Comparison of ENCODE assay signal across 10 cellular contexts in the genomic region with DNA sequence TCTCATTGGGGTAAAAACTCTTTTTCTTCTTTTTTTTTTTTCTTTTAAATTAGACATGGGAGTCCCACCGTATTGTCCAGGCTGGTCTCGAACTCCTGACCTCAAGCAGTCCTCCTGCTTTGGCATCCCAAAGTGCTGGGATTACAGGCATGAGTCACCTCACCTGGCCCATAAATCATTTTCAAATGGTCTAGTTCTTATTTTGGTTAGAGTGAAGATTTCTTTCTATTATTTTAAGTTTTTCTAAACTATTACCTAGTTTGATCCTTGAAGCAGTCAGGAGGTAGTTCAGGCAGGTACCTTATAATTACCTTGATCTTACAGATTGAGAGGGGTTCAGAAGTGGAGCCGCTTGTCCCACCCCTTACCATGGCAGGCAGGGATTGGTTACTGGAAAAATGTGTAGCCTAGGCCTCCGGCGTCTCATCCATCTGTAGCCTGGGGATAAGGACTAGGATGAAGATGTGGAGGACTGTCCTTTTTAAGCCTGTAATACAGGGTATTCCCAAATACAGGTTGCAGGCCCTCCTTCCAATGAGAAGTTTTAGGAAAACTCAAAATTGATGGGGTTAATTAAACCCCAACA. TPM values are rescaled to one million over a fixed set of nuclear protein-coding genes. Genes with fewer than 3 reads are reported as not detected.
A peak's percentile ranks its signal among the peaks of the same experiment; 100 is the strongest.
DNase-seq lines count a peak whose midpoint lies in the region; ATAC-seq, FAIRE-seq and TF ChIP-seq lines count a peak whose summit lies in the region.
"Had no signal": no experiment of that assay in that cellular context is flagged by ENCODE, and none has a peak within 500 bp of the region (broad histone marks: within the 10 kb centered on the region; RNA-seq: fewer than 3 reads in every experiment).

No MANE protein-coding gene starts in this region.

- H3K36me3 ChIP-seq in iPS-18a (ENCODE audit: control insufficient read depth, low read depth, low read length) (peaks cover 55% of the 10 kb centered on the region), stomach (peaks cover 4 to 43% (median 34%) of the 10 kb centered on the region in 4 donors), body of pancreas (replicated peaks in 1 of 2; ENCODE audit: insufficient read depth in 1 of 2, low read depth in 2 of 2) (no peaks in the 10 kb centered on the region)
- H3K36me3 ChIP-seq: adrenal gland had no signal

- peak overlapping the region; percentile 94 for H3K4me2 ChIP-seq in A549

- DNase-seq in A549 (ENCODE audit: low read depth in 1 of 2, low spot score in 1 of 2), result no peak
- DNase-seq in GM19239 (ENCODE audit: insufficient read length, low spot score), result no peak
- DNase-seq in GM13976 (ENCODE audit: low spot score), result no peak
- DNase-seq in stomach, result no peak
- no peak for DNase-seq in body of pancreas
- DNase-seq in NCI-H1092 treated with DMSO at 0.1 percent for 48 hours (lab: John Stamatoyannopoulos, UW), result no peak
- DNase-seq: DMS79 treated with DMSO at 0.1 percent for 48 hours had no signal

- H3K27ac ChIP-seq in A549 (peak overlapping the region; percentile 13 to 99; a peak in 4 of 6 replicates), iPS-18a (ENCODE audit: low read length) (no peak overlapping the region), stomach (no peak overlapping the region), body of pancreas (no peak overlapping the region)
- H3K27ac ChIP-seq: adrenal gland had no signal

- H3K4me1 ChIP-seq in A549 (peaks cover 75% of the 10 kb centered on the region), iPS-18a (ENCODE audit: control insufficient read depth, low read depth, low read length) (peaks cover 15% of the 10 kb centered on the region), stomach (peaks cover 33 to 64% (median 39%) of the 10 kb centered on the region in 4 donors), body of pancreas (peaks cover 30% of the 10 kb centered on the region)

- H3K27me3 ChIP-seq in iPS-18a (ENCODE audit: control insufficient read depth, insufficient read depth, low read length) (no peaks in the 10 kb centered on the region), stomach (no peaks in the 10 kb centered on the region), body of pancreas (no peaks in the 10 kb centered on the region)
- H3K27me3 ChIP-seq: adrenal gland had no signal

- POLR2A ChIA-PET in A549 (lab: Yijun Ruan, JAX), result no interaction called here

- no peak for TF ChIP-seq CTCF in A549 (IDR thresholded peaks at IDR 0.05)
- no peak for TF ChIP-seq CTCF in WI38 (IDR thresholded peaks at IDR 0.05; ENCODE audit: low read depth, low read length)
- TF ChIP-seq CTCF in GM13976 (IDR thresholded peaks at IDR 0.05; ENCODE audit: borderline replicate concordance, control extremely low read depth, extremely low read depth, insufficient read depth, missing control alignments), result no peak
- TF ChIP-seq CTCF in stomach (IDR thresholded peaks at IDR 0.05), result no peak
- no peak for TF ChIP-seq CTCF in body of pancreas (IDR thresholded peaks at IDR 0.05)

- TF ChIP-seq EP300 in A549 (IDR thresholded peaks at IDR 0.05), result no peak
- no peak for TF ChIP-seq EP300 in stomach (IDR thresholded peaks at IDR 0.05)

- FAIRE-seq in A549 (lab: Jason Lieb, UNC) (no peak), GM19239 (lab: Jason Lieb, UNC) (peak; percentile 8)

- H3K9me3 ChIP-seq in A549 (no peaks in the 10 kb centered on the region), iPS-18a (ENCODE audit: control insufficient read depth, low read depth, low read length) (no peaks in the 10 kb centered on the region), stomach (no peaks in the 10 kb centered on the region), body of pancreas (no peaks in the 10 kb centered on the region)
- H3K9me3 ChIP-seq: adrenal gland had no signal

- no peak for ATAC-seq in A549
- ATAC-seq in body of pancreas, result no peak

- WGBS in A549 (ENCODE audit: missing lambda C conversion rate), result 35% methylated on average over 5 of the region's 5 CpGs
- 76 to 93% (median 88%) methylated on average over 5 of the region's 5 CpGs for WGBS in stomach, 5 donors
- WGBS in body of pancreas, 2 donors, result 87 to 89% methylated on average over 5 of the region's 5 CpGs

- CTCF ChIA-PET in A549 (lab: Yijun Ruan, JAX), result interaction anchor here (1.7 kb wide), 1 partner anchor 10 kb away, joined by 6 read pairs; the partner anchor contains the start of gene SMIM29

- in situ Hi-C loops in GM13976 (cut with MboI; ENCODE audit: low sequenced_read_pairs, unreplicated experiment), result no loop called here

- intact Hi-C loops in stomach (cut with DNase I; ENCODE audit: low total_unique reads) (no loop called here), body of pancreas (cut with DNase I) (no loop called here)

- no peak for TF ChIP-seq RAD21 in A549 (conservative IDR thresholded peaks at IDR 0.05 in 1 of 2, IDR thresholded peaks at IDR 0.05 in 1 of 2)

- TF ChIP-seq POLR2A in A549 (IDR thresholded peaks at IDR 0.05; ENCODE audit: low read length) (no peak), stomach (IDR thresholded peaks at IDR 0.05) (no peak), body of pancreas (IDR thresholded peaks at IDR 0.05) (no peak)

- peak overlapping the region; percentile 95 for H3K9ac ChIP-seq in iPS-18a (ENCODE audit: low read length)

- H3K4me3 ChIP-seq in A549, result peak overlapping the region; percentile 83; the same call in 2 of the 3 replicates
- H3K4me3 ChIP-seq in WI38 (ENCODE audit: low read depth, low read length), result peak overlapping the region; percentile 88
- H3K4me3 ChIP-seq in iPS-18a (ENCODE audit: low read length), result peak overlapping the region; percentile 95
- peak overlapping the region in 1 of 4 donors; percentile 85 for H3K4me3 ChIP-seq in stomach
- H3K4me3 ChIP-seq in body of pancreas, result no peak overlapping the region
- H3K4me3 ChIP-seq: adrenal gland had no signal

TF ChIP-seq in A549, 52 proteins besides CTCF, POLR2A, EP300 and RAD21:
- TF ChIP-seq ZSCAN20 (CRISPR knock-in tag; IDR thresholded peaks at IDR 0.05), result no peak
- TF ChIP-seq FOSL2 (IDR thresholded peaks at IDR 0.05), result no peak
- peak; percentile 35; the same call in 1 of the 2 replicates for TF ChIP-seq FOSL2 (CRISPR knock-in tag; IDR thresholded peaks at IDR 0.05)

RNA-seq across cellular contexts. Expression of gene HMGA1, which starts 2.7 kb away (rescaled TPM):
- polyA plus RNA-seq in A549 (2011; rRNA removed) (119 and 127 TPM in 2 replicates), A549 (2017; fragmentation: RNase III; extraction: RNeasy Plus Mini Kit Qiagen cat#74134 plus additional on column Dnase treatment) (241 to 280 TPM (median 249 TPM) in 3 replicates), stomach (100 to 1,000 TPM in 1 of 3 donors, 10 to 100 TPM in 2; 91.4 to 114 (median 92.6) TPM)
- 344 and 469 TPM in 2 replicates for polyA plus RNA-seq in A549 (2012; cell fraction: cytosol; rRNA removed)
- polyA plus RNA-seq in A549 (2012; cell fraction: nucleus; rRNA removed), result 259 and 338 TPM in 2 replicates
- polyA minus RNA-seq in A549 (2011; rRNA and poly(A)+ RNA removed), result 88.2 and 109 TPM in 2 replicates
- total RNA-seq in stomach (100 to 1,000 TPM in 1 of 5 donors, 10 to 100 TPM in 3, 1 to 10 TPM in 1; 9.3 to 106 (median 33.6) TPM), body of pancreas (10 to 100 TPM; 22.6 to 27.7 TPM)

RNA-seq across cellular contexts. Expression of gene SMIM29, which starts 9.5 kb away (rescaled TPM):
- 8.1 and 11.0 TPM in 2 replicates for polyA plus RNA-seq in A549 (2011; rRNA removed)
- polyA plus RNA-seq in A549 (2012; cell fraction: cytosol; rRNA removed), result 22.5 and 26.3 TPM in 2 replicates
- 24.9 and 27.1 TPM in 2 replicates for polyA plus RNA-seq in A549 (2012; cell fraction: nucleus; rRNA removed)
- 13.2 to 15.4 TPM (median 15.0 TPM) in 3 replicates for polyA plus RNA-seq in A549 (2017; fragmentation: RNase III; extraction: RNeasy Plus Mini Kit Qiagen cat#74134 plus additional on column Dnase treatment)
- polyA minus RNA-seq in A549 (2011; rRNA and poly(A)+ RNA removed), result 8.6 and 11.5 TPM in 2 replicates
- total RNA-seq in stomach, result 10 to 100 TPM in 2 of 5 donors, 1 to 10 TPM in 3; 2.8 to 49.1 (median 5.3) TPM
- 10 to 100 TPM; 30.4 to 41.5 (median 32.1) TPM for polyA plus RNA-seq in stomach
- 10 to 100 TPM in 1 of 2 donors, 1 to 10 TPM in 1; 8.6 to 21.5 TPM for total RNA-seq in body of pancreas

Comparison
In these comparisons a context has a peak if more than half of its experiments do, and no peak if none do; other contexts are left out.
1. H3K27ac ChIP-seq: peak in A549 (2 of 2); none in iPS-18a (single experiment), stomach (0 of 5) and body of pancreas (0 of 4).
2. H3K4me3 ChIP-seq: peak in A549 (single experiment), WI38 (single experiment) and iPS-18a (single experiment); none in body of pancreas (0 of 2).